Comparison of ENCODE assay signal across 8 cellular contexts in genomic region chrX:11341274-11342256, GRCh38. TPM values are rescaled to one million over a fixed set of nuclear protein-coding genes. Genes with fewer than 3 reads are reported as not detected.
DNase-seq lines count a peak whose midpoint lies in the region; ATAC-seq and TF ChIP-seq lines count a peak whose summit lies in the region.

No MANE protein-coding gene starts in this region.

- 24% methylated on average over 11 of the region's 11 CpGs for WGBS in right lobe of liver (ENCODE audit: insufficient coverage, low coverage, low lambda C conversion rate, missing lambda C conversion rate)

- no peak for TF ChIP-seq CTCF in GM20000 (IDR thresholded peaks at IDR 0.05; ENCODE audit: extremely low read depth, missing control alignments)
- TF ChIP-seq CTCF in astrocyte of the cerebellum (IDR thresholded peaks at IDR 0.05; ENCODE audit: low read depth, low read length, missing control alignments): no peak
- TF ChIP-seq CTCF in right lobe of liver (IDR thresholded peaks at IDR 0.05): no peak

- peaks cover 0 to 13% (median 5%) of the 10 kb centered on the region in 4 donors for H3K4me1 ChIP-seq in right lobe of liver

- peak; percentile 36 for DNase-seq in Caki2 (ENCODE audit: low read depth)
- peak; percentile 2 for DNase-seq in GM20000 (ENCODE audit: low spot score)
- peak; percentile 56 for DNase-seq in astrocyte of the cerebellum (ENCODE audit: low read depth)
- DNase-seq in right lobe of liver: peak; percentile 69 to 75 (median 73)
- no peak for DNase-seq in activated T-cell treated with anti-CD3 and anti-CD28 coated beads for 4 hours
- DNase-seq in middle frontal gyrus (ENCODE audit: extremely low spot score, low spot score): no peak
- no peak for DNase-seq in activated CD4-positive, alpha-beta T cell treated with anti-CD3 and anti-CD28 coated beads for 48 hours

- no peaks in the 10 kb centered on the region for H3K27me3 ChIP-seq in right lobe of liver

- H3K27ac ChIP-seq in right lobe of liver: peak overlapping the region; percentile 37 to 58 (median 52)

- H3K4me3 ChIP-seq in astrocyte of the cerebellum (ENCODE audit: low read depth, low read length): no peak overlapping the region
- no peak overlapping the region for H3K4me3 ChIP-seq in right lobe of liver

- ATAC-seq in HG03571 (IDR thresholded peaks at IDR 0.05; ENCODE audit: unreplicated experiment): peak; percentile 89
- peak; percentile 85 to 93 (median 92) for ATAC-seq in right lobe of liver

- H3K36me3 ChIP-seq in right lobe of liver: no peaks in the 10 kb centered on the region

- no peaks in the 10 kb centered on the region for H3K9me3 ChIP-seq in right lobe of liver

- in situ Hi-C loops in Caki2 (cut with HindIII; ENCODE audit: low pct_unique_long_range_greater_than_20kb, low sequenced_read_pairs) (no loop called here), astrocyte of the cerebellum (cut with HindIII; ENCODE audit: low sequenced_read_pairs) (no loop called here)

- TF ChIP-seq POLR2A in right lobe of liver (IDR thresholded peaks at IDR 0.05): peak; percentile 35

- intact Hi-C loops in right lobe of liver (cut with DNase I): no loop called here

RNA-seq across cellular contexts. Expression of gene AMELX, which starts 48.4 kb away (rescaled TPM):
- not detected in 2 replicates for total RNA-seq in Caki2 (2014; rRNA removed; shearing (Covaris generic); ENCODE audit: low replicate concordance)
- not detected for total RNA-seq in right lobe of liver

Comparison
In these comparisons a context has a peak if more than half of its experiments do, and no peak if none do; other contexts are left out.
1. DNase-seq: peak in Caki2 (single experiment), GM20000 (single experiment), astrocyte of the cerebellum (single experiment) and right lobe of liver (3 of 3); none in activated T-cell treated with anti-CD3 and anti-CD28 coated beads for 4 hours (single experiment), middle frontal gyrus (single experiment) and activated CD4-positive, alpha-beta T cell treated with anti-CD3 and anti-CD28 coated beads for 48 hours (single experiment).